Comparison of ENCODE assay signal across 1 cellular context in genomic region chr17:80454557-80455327, GRCh38.
TF ChIP-seq lines count a peak whose summit lies in the region.

No MANE protein-coding gene starts in this region.

TF ChIP-seq in K562, 482 proteins besides CTCF, POLR2A, EP300 and RAD21 (continued from another document and continues in another):
- TF ChIP-seq ZMIZ1 (IDR thresholded peaks at IDR 0.05; ENCODE audit: low read depth in 2 of 2, low read length in 2 of 2) (peak in 1 of 2 experiments; percentile 53; a peak in 1 of 4 replicates), ZNF592 (IDR thresholded peaks at IDR 0.05) (peak; percentile 93), SMAD2 (IDR thresholded peaks at IDR 0.05; ENCODE audit: low read depth, low read length) (no peak), HMG20A (CRISPR knock-in tag; conservative IDR thresholded peaks at IDR 0.05) (no peak), ZNF354B (CRISPR knock-in tag; IDR thresholded peaks at IDR 0.05) (0 out of 2 replicates have a peak, but pooled peaks have one; percentile 34), YY1 (IDR thresholded peaks at IDR 0.05; ENCODE audit: borderline replicate concordance in 1 of 3, control insufficient read depth in 1 of 3, extremely low read depth in 1 of 3, insufficient read depth in 3 of 3, insufficient read length in 1 of 3, insufficient replicate concordance in 2 of 3, low read depth in 1 of 3, low read length in 2 of 3) (peak in 2 of 3 experiments; percentile 32 to 68), DIDO1 (tag; IDR thresholded peaks at IDR 0.05; ENCODE audit: low read depth) (no peak), ZNF175 (CRISPR knock-in tag; IDR thresholded peaks at IDR 0.05; ENCODE audit: low read depth) (peak; percentile 77), ZNF655 (CRISPR knock-in tag; IDR thresholded peaks at IDR 0.05) (no peak), E2F8 (IDR thresholded peaks at IDR 0.05; ENCODE audit: low read depth, partially characterized antibody) (peak; percentile 50), RFX5 (IDR thresholded peaks at IDR 0.05; ENCODE audit: low read depth, low read length) (no peak), BMI1 (IDR thresholded peaks at IDR 0.05; ENCODE audit: low read length) (peak; percentile 44; the same call in 1 of the 2 replicates), CBX2 (IDR thresholded peaks at IDR 0.05; ENCODE audit: insufficient read depth, low read length, poor library complexity, severe bottlenecking) (no peak), GMEB1 (CRISPR knock-in tag; IDR thresholded peaks at IDR 0.05) (peak; percentile 92), EGR1 (conservative IDR thresholded peaks at IDR 0.05) (peak; percentile 86), PCBP1 (IDR thresholded peaks at IDR 0.05; ENCODE audit: low read depth, low read length, poor library complexity, severe bottlenecking) (peak; percentile 50), JUND (IDR thresholded peaks at IDR 0.05; ENCODE audit: borderline replicate concordance, low read depth, low read length) (peak; percentile 35; the same call in 1 of the 2 replicates), JUND (tag; IDR thresholded peaks at IDR 0.05; ENCODE audit: borderline replicate concordance, low read depth, low read length) (no peak), CREB1 (IDR thresholded peaks at IDR 0.05) (peak; percentile 58; the same call in 1 of the 2 replicates), CREB1 (CRISPR knock-in tag; IDR thresholded peaks at IDR 0.05) (peak; percentile 68), FOXM1 (IDR thresholded peaks at IDR 0.05; ENCODE audit: low read depth) (0 out of 2 replicates have a peak, but pooled peaks have one; percentile 23), FOXM1 (CRISPR knock-in tag; IDR thresholded peaks at IDR 0.05; ENCODE audit: low read depth) (peak; percentile 84; the same call in 1 of the 2 replicates), TRIM25 (IDR thresholded peaks at IDR 0.05; ENCODE audit: borderline replicate concordance) (no peak), ZNF311 (CRISPR knock-in tag; IDR thresholded peaks at IDR 0.05) (no peak), ASH1L (IDR thresholded peaks at IDR 0.05; ENCODE audit: borderline replicate concordance, low read depth, partially characterized antibody) (no peak), FIP1L1 (IDR thresholded peaks at IDR 0.05; ENCODE audit: low read depth, low read length, poor library complexity, severe bottlenecking) (peak; percentile 46), ZNF511 (CRISPR knock-in tag; IDR thresholded peaks at IDR 0.05) (peak; percentile 95), OTX1 (CRISPR knock-in tag; IDR thresholded peaks at IDR 0.05) (peak; percentile 12; the same call in 1 of the 2 replicates), SMAD3 (CRISPR knock-in tag; conservative IDR thresholded peaks at IDR 0.05) (no peak), HMBOX1 (IDR thresholded peaks at IDR 0.05) (peak; percentile 42; the same call in 1 of the 2 replicates), ZBTB43 (CRISPR knock-in tag; IDR thresholded peaks at IDR 0.05) (0 out of 2 replicates have a peak, but pooled peaks have one; percentile 25), TAF1 (IDR thresholded peaks at IDR 0.05; ENCODE audit: control insufficient read depth, extremely low read depth, insufficient read depth, low read length, severe bottlenecking) (peak; percentile 84), HDAC8 (tag; IDR thresholded peaks at IDR 0.05) (0 out of 2 replicates have a peak, but pooled peaks have one; percentile 34), ARHGAP35 (IDR thresholded peaks at IDR 0.05; ENCODE audit: partially characterized antibody) (peak; percentile 93), SREBF2 (CRISPR knock-in tag; IDR thresholded peaks at IDR 0.05) (no peak), POLR2AphosphoS2 (IDR thresholded peaks at IDR 0.05; ENCODE audit: low read length) (no peak), ZSCAN32 (CRISPR knock-in tag; IDR thresholded peaks at IDR 0.05) (no peak), PURB (CRISPR knock-in tag; IDR thresholded peaks at IDR 0.05; ENCODE audit: low read depth) (no peak), GTF2B (IDR thresholded peaks at IDR 0.05; ENCODE audit: extremely low read depth, insufficient read length) (no peak), ELF2 (CRISPR knock-in tag; IDR thresholded peaks at IDR 0.05) (peak; percentile 80), KAT7 (CRISPR knock-in tag; IDR thresholded peaks at IDR 0.05; ENCODE audit: borderline replicate concordance) (peak; percentile 31; the same call in 1 of the 2 replicates), RBM15 (IDR thresholded peaks at IDR 0.05; ENCODE audit: insufficient read depth, low read length) (no peak)
